In the genomic region with DNA sequence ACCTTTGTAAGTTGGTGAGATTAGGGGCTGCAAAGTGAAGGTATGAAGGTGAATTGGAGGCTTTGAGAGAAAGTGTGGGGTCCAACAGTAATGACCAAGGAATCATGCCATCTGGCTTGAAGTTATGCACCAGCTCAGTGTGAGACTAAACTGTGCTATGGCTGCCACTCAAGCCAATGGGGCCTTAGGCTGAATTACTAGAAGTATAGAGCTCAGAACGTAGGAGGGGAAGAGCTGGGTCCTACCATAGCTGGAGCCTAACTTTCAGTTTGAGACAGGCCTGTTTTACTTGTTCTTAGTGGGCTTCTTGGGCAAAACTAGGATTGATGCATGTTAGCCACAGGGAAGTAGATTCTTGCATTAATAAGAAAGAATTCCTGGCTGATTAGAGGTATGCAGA, we compare ENCODE assay signal across 24 cellular contexts.
"Had no signal": no experiment of that assay in that cellular context is flagged by ENCODE, and none has a peak within 500 bp of the region (broad histone marks: within the 10 kb centered on the region; RNA-seq: fewer than 3 reads in every experiment).

No MANE protein-coding gene starts in this region.

- H3K27ac ChIP-seq: coronary artery, esophagus squamous epithelium, hepatocyte, left lung, lower lobe of right lung, neural progenitor cell, parathyroid adenoma, stomach, thyroid gland had no signal

- H3K36me3 Mint-ChIP-seq: naive B cell; natural killer cell treated with Interleukin-12 subunit alpha and Interleukin-12 subunit beta and Interleukin-15 and Interleukin-18, amount 100 ng/mL, for 72 hours; neural progenitor cell; stimulated activated effector memory CD8-positive, alpha-beta T cell treated with anti-CD3 and anti-CD28 coated beads, Interleukin-12 subunit alpha, Interleukin-12 subunit beta, amount 100 ng/mL, for 72 hours had no signal

- DNase-seq: dermis blood vessel endothelial cell; effector memory CD4-positive, alpha-beta T cell; erythroblast; esophagus squamous epithelium; kidney; lower lobe of right lung; mucosa of descending colon; naive B cell; stimulated activated CD4-positive, alpha-beta T cell treated with anti-CD3 and anti-CD28 coated beads, Interleukin-12 subunit alpha, Interleukin-12 subunit beta, amount 100 ng/mL, for 4 hours; stimulated activated CD4-positive, alpha-beta T cell treated with anti-CD3 and anti-CD28 coated beads, Interleukin-1b, Interleukin-23, amount 100 ng/mL, for 48 hours; stimulated activated CD4-positive, alpha-beta T cell treated with anti-CD3 and anti-CD28 coated beads, Interleukin-4, amount 100 ng/mL, for 24 hours; stimulated activated naive CD4-positive, alpha-beta T cell treated with Interleukin-2 at 50 U/mL for 16 hours; stomach; thyroid gland; trophoblast cell had no signal

- H3K27me3 Mint-ChIP-seq: progenitor cell of endocrine pancreas had no signal

- H3K9me3 ChIP-seq: esophagus squamous epithelium, left lung, lower lobe of right lung, mucosa of descending colon, stomach, thyroid gland had no signal

- H3K4me1 Mint-ChIP-seq: stimulated activated effector memory CD8-positive, alpha-beta T cell treated with anti-CD3 and anti-CD28 coated beads, Interleukin-12 subunit alpha, Interleukin-12 subunit beta, amount 100 ng/mL, for 72 hours had no signal

- H3K36me3 ChIP-seq: left lung, neural progenitor cell, stomach, thyroid gland had no signal

- H3K4me3 ChIP-seq: coronary artery, esophagus squamous epithelium, hepatocyte, left lung, lower lobe of right lung, mucosa of descending colon, neural progenitor cell, smooth muscle cell, stomach, thyroid gland had no signal

- H3K27ac Mint-ChIP-seq: naive B cell; natural killer cell treated with Interleukin-12 subunit alpha and Interleukin-12 subunit beta and Interleukin-15 and Interleukin-18, amount 100 ng/mL, for 72 hours; neural progenitor cell; progenitor cell of endocrine pancreas; stimulated activated effector memory CD8-positive, alpha-beta T cell treated with anti-CD3 and anti-CD28 coated beads, Interleukin-12 subunit alpha, Interleukin-12 subunit beta, amount 100 ng/mL, for 72 hours had no signal

- H3K4me3 Mint-ChIP-seq: naive B cell; natural killer cell treated with Interleukin-12 subunit alpha and Interleukin-12 subunit beta and Interleukin-15 and Interleukin-18, amount 100 ng/mL, for 72 hours; neural progenitor cell; stimulated activated effector memory CD8-positive, alpha-beta T cell treated with anti-CD3 and anti-CD28 coated beads, Interleukin-12 subunit alpha, Interleukin-12 subunit beta, amount 100 ng/mL, for 72 hours had no signal

- H3K4me1 ChIP-seq: parathyroid adenoma had no signal

- H3K9me3 Mint-ChIP-seq: naive B cell; natural killer cell treated with Interleukin-12 subunit alpha and Interleukin-12 subunit beta and Interleukin-15 and Interleukin-18, amount 100 ng/mL, for 72 hours; stimulated activated effector memory CD8-positive, alpha-beta T cell treated with anti-CD3 and anti-CD28 coated beads, Interleukin-12 subunit alpha, Interleukin-12 subunit beta, amount 100 ng/mL, for 72 hours had no signal

- H3K27me3 ChIP-seq: esophagus squamous epithelium, hepatocyte, left lung, neural progenitor cell, stomach, thyroid gland had no signal
